In the genomic region with DNA sequence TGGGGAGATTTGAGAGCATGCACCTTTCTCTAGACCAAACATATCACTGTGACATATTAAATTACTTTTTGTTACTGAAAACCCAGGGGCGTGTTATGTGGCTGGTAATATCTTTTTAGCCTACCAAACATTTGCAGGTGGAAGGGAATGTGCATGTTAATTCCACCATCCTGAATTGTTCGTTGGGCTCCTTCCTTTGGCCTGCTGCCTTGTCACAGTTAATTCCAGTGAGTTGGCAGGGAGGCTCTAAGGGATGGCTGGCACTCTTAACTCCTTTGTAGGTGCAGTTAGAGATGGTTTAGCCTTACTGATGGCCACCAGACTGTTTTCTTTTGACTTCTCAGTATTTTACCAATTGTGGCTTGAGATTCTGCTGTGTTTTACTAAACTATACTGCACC, we compare ENCODE assay signal across 13 cellular contexts.
A peak's percentile ranks its signal among the peaks of the same experiment; 100 is the strongest.
DNase-seq lines count a peak whose midpoint lies in the region; ATAC-seq and TF ChIP-seq lines count a peak whose summit lies in the region.
"Had no signal": no experiment of that assay in that cellular context is flagged by ENCODE, and none has a peak within 500 bp of the region (broad histone marks: within the 10 kb centered on the region; RNA-seq: fewer than 3 reads in every experiment).

No MANE protein-coding gene starts in this region.

- ATAC-seq in Right ventricle myocardium superior (ENCODE audit: poor library complexity) (peak; percentile 66), GM18907 (IDR thresholded peaks at IDR 0.05; ENCODE audit: unreplicated experiment) (no peak)
- no peak for ATAC-seq in activated T-cell treated with anti-CD3 and anti-CD28 coated beads, Interleukin-2, amount 50 U/mL, for 72 hours (replicated peaks in 1 of 2)

- CTCF ChIA-PET in AG04450 (lab: Charles Lee): interaction anchor here (0.6 kb wide), 1 partner anchor 54 kb away, joined by 3 read pairs; no protein-coding TSS in a partner anchor

- no peaks in the 10 kb centered on the region for H3K9me3 ChIP-seq in AG04450 (ENCODE audit: control insufficient read depth, insufficient read depth, low read length)
- H3K9me3 ChIP-seq in SK-N-MC (ENCODE audit: low read depth, low read length): no peaks in the 10 kb centered on the region

- H3K4me3 Mint-ChIP-seq in nephron progenitor cell: no peak overlapping the region
- H3K4me3 Mint-ChIP-seq in activated T-cell treated with anti-CD3 and anti-CD28 coated beads, Interleukin-2, amount 50 U/mL, for 72 hours: no peak overlapping the region

- H3K36me3 ChIP-seq in SK-N-MC (ENCODE audit: insufficient read depth, low read length): no peaks in the 10 kb centered on the region
- H3K36me3 ChIP-seq: BLaER1 had no signal

- H3K4me3 ChIP-seq in AG04450 (ENCODE audit: low read depth, low read length): no peak overlapping the region
- H3K4me3 ChIP-seq in SK-N-MC: peak overlapping the region; percentile 39
- H3K4me3 ChIP-seq: BLaER1 had no signal

- TF ChIP-seq CTCF in AG04450 (IDR thresholded peaks at IDR 0.05; ENCODE audit: low read depth, low read length) (no peak), nephron progenitor cell (IDR thresholded peaks at IDR 0.05) (no peak)

- H3K27ac Mint-ChIP-seq in nephron progenitor cell: peak overlapping the region; percentile 20
- H3K27ac Mint-ChIP-seq in activated T-cell treated with anti-CD3 and anti-CD28 coated beads, Interleukin-2, amount 50 U/mL, for 72 hours: no peak overlapping the region

- H3K36me3 Mint-ChIP-seq in nephron progenitor cell (ENCODE audit: low read depth): peaks cover 10% of the 10 kb centered on the region
- peaks cover 0 to 10% of the 10 kb centered on the region in 2 donors for H3K36me3 Mint-ChIP-seq in activated T-cell treated with anti-CD3 and anti-CD28 coated beads, Interleukin-2, amount 50 U/mL, for 72 hours (ENCODE audit: insufficient read depth in 2 of 2)

- no peaks in the 10 kb centered on the region for H3K27me3 Mint-ChIP-seq in nephron progenitor cell (ENCODE audit: low read depth, poor library complexity)
- H3K27me3 Mint-ChIP-seq in activated T-cell treated with anti-CD3 and anti-CD28 coated beads, Interleukin-2, amount 50 U/mL, for 72 hours (ENCODE audit: low read depth): no peaks in the 10 kb centered on the region

- H3K27ac ChIP-seq in AG04450 (ENCODE audit: low read depth, low read length) (peak overlapping the region; percentile 33), SK-N-MC (peak overlapping the region; percentile 90)
- H3K27ac ChIP-seq: BLaER1 had no signal

- POLR2A ChIA-PET in AG04450 (lab: Yijun Ruan, JAX): no interaction called here

- H3K9me3 Mint-ChIP-seq in nephron progenitor cell: peaks cover 11% of the 10 kb centered on the region
- no peaks in the 10 kb centered on the region for H3K9me3 Mint-ChIP-seq in activated T-cell treated with anti-CD3 and anti-CD28 coated beads, Interleukin-2, amount 50 U/mL, for 72 hours

- intact Hi-C loops in Right ventricle myocardium superior (cut with DNase I): no loop called here

- H3K4me1 Mint-ChIP-seq in nephron progenitor cell: peaks cover 40% of the 10 kb centered on the region
- H3K4me1 Mint-ChIP-seq in activated T-cell treated with anti-CD3 and anti-CD28 coated beads, Interleukin-2, amount 50 U/mL, for 72 hours (ENCODE audit: low read depth): peaks cover 51% of the 10 kb centered on the region

- no peak overlapping the region for H3K9ac ChIP-seq in SK-N-MC (ENCODE audit: insufficient read length)
- H3K9ac ChIP-seq: BLaER1 had no signal

- DNase-seq in AG04450 (ENCODE audit: low read depth, low spot score): no peak
- no peak for DNase-seq in SK-N-MC (ENCODE audit: low read depth, low spot score)
- no peak for DNase-seq in Right ventricle myocardium superior
- no peak for DNase-seq in nephron progenitor cell
- DNase-seq in activated T-cell treated with anti-CD3 and anti-CD28 coated beads, Interleukin-2, amount 50 U/mL, for 72 hours: no peak
- no peak for DNase-seq in effector CD4-positive, alpha-beta T cell
- no peak for DNase-seq in activated CD4-positive, CD25-positive, alpha-beta regulatory T cell treated with anti-CD3 and anti-CD28 coated beads, Interleukin-2, amount 50 U/mL, for 72 hours
- DNase-seq: activated CD8-positive, alpha-beta memory T cell treated with anti-CD3 and anti-CD28 coated beads, Interleukin-2, amount 50 U/mL, for 48 hours; EL; Karpas-422; NCI-H345 had no signal

- no peaks in the 10 kb centered on the region for H3K27me3 ChIP-seq in AG04450 (ENCODE audit: control insufficient read depth, insufficient read depth, low read length)
- H3K27me3 ChIP-seq: BLaER1 had no signal
